7 cellular contexts compared by ENCODE assay signal in genomic region chr6:87154641-87155271, GRCh38. TPM values are rescaled to one million over a fixed set of nuclear protein-coding genes. Genes with fewer than 3 reads are reported as not detected.
A peak's percentile ranks its signal among the peaks of the same experiment; 100 is the strongest.
DNase-seq lines count a peak whose midpoint lies in the region; ATAC-seq and TF ChIP-seq lines count a peak whose summit lies in the region.

No MANE protein-coding gene starts in this region.

- TF ChIP-seq POLR2A in sigmoid colon (IDR thresholded peaks at IDR 0.05): peak in 1 of 2 donors; percentile 31

- H3K27me3 ChIP-seq in HUES64 (ENCODE audit: insufficient read depth, low read length): peaks cover 16% of the 10 kb centered on the region
- H3K27me3 ChIP-seq in adipocyte (replicated peaks; ENCODE audit: control insufficient read depth, insufficient read depth, low read length): no peaks in the 10 kb centered on the region
- no peaks in the 10 kb centered on the region for H3K27me3 ChIP-seq in right atrium auricular region
- no peaks in the 10 kb centered on the region for H3K27me3 ChIP-seq in sigmoid colon

- 1% methylated on average over 19 of the region's 19 CpGs for WGBS in HUES64
- WGBS in sigmoid colon, 2 donors: 0% methylated on average over 19 of the region's 19 CpGs

- H3K9me3 ChIP-seq in HUES64 (ENCODE audit: insufficient read depth, low read depth, low read length): no peaks in the 10 kb centered on the region
- H3K9me3 ChIP-seq in adipocyte (ENCODE audit: control insufficient read depth, low read length): no peaks in the 10 kb centered on the region
- H3K9me3 ChIP-seq in right atrium auricular region: no peaks in the 10 kb centered on the region
- no peaks in the 10 kb centered on the region for H3K9me3 ChIP-seq in sigmoid colon

- H3K36me3 ChIP-seq in HUES64 (ENCODE audit: insufficient read depth, low read length) (peaks cover 4% of the 10 kb centered on the region; the same call in 1 of the 2 replicates), adipocyte (ENCODE audit: control insufficient read depth, insufficient read depth, low read length, severe bottlenecking) (no peaks in the 10 kb centered on the region), right atrium auricular region (no peaks in the 10 kb centered on the region), sigmoid colon (no peaks in the 10 kb centered on the region)

- DNase-seq in adipocyte (ENCODE audit: low read depth) (peak; percentile 86), right atrium auricular region (ENCODE audit: low spot score) (no peak), sigmoid colon (no peak)

- H3K4me1 ChIP-seq in HUES64 (ENCODE audit: insufficient read depth, low read length) (peaks cover 23% of the 10 kb centered on the region), adipocyte (ENCODE audit: control insufficient read depth, insufficient read depth, low read length) (peaks cover 38% of the 10 kb centered on the region), right atrium auricular region (peaks cover 0 to 53% of the 10 kb centered on the region in 2 donors), sigmoid colon (peaks cover 0 to 51% (median 47%) of the 10 kb centered on the region in 4 donors)

- H3K4me3 ChIP-seq in GM08714 (ENCODE audit: low read length) (peak overlapping the region; percentile 69), HUES64 (ENCODE audit: low read length) (peak overlapping the region; percentile 84), adipocyte (ENCODE audit: low read length) (peak overlapping the region; percentile 91), right atrium auricular region (peak overlapping the region; percentile 82 to 92), sigmoid colon (peak overlapping the region; percentile 82 to 98 (median 94))

- TF ChIP-seq EP300 in sigmoid colon (IDR thresholded peaks at IDR 0.05): no peak

- H3K27ac ChIP-seq in HUES64 (ENCODE audit: low read depth, low read length) (peak overlapping the region; percentile 86), right atrium auricular region (peak overlapping the region; percentile 97 to 98), sigmoid colon (peak overlapping the region; percentile 92 to 98 (median 94))

- no peak for TF ChIP-seq CTCF in right atrium auricular region (IDR thresholded peaks at IDR 0.05)
- TF ChIP-seq CTCF in sigmoid colon (IDR thresholded peaks at IDR 0.05): no peak

- ATAC-seq in GM21529 (IDR thresholded peaks at IDR 0.05; ENCODE audit: unreplicated experiment): peak; percentile 62

- peak overlapping the region; percentile 95 for H3K9ac ChIP-seq in HUES64 (ENCODE audit: low read depth, low read length)
- peak overlapping the region; percentile 91 for H3K9ac ChIP-seq in adipocyte (ENCODE audit: low read length)

- intact Hi-C loops in sigmoid colon (cut with DNase I): loop anchor here (5.0 kb wide), 3 partner anchors 78 to 318 kb away; partner anchors contain the start of genes SLC35A1 and SMIM8

TF ChIP-seq in PFSK-1, 5 proteins besides CTCF, POLR2A, EP300 and RAD21:
- TF ChIP-seq POLR2AphosphoS5 (IDR thresholded peaks at IDR 0.05; ENCODE audit: low read depth, low read length): peak; percentile 70
- no peak for TF ChIP-seq SIN3A (IDR thresholded peaks at IDR 0.05; ENCODE audit: borderline replicate concordance, insufficient read depth, low read length)
- TF ChIP-seq TAF1 (IDR thresholded peaks at IDR 0.05; ENCODE audit: borderline replicate concordance, insufficient read depth, low read length): no peak; the same call in 1 of the 2 replicates

RNA-seq across cellular contexts. Expression of gene ZNF292, which starts 0.6 kb away (rescaled TPM):
- 12.3 TPM for polyA plus RNA-seq in HUES64 (2013, experiment 1 of 2)
- polyA plus RNA-seq in HUES64 (2013, experiment 2 of 2): 13.7 TPM
- polyA plus RNA-seq in PFSK-1 (2012; ENCODE audit: insufficient read length, low read depth): 9.0 TPM
- total RNA-seq in right atrium auricular region (10 to 100 TPM; 19.0 to 19.7 TPM), sigmoid colon (100 to 1,000 TPM in 1 of 4 donors, 10 to 100 TPM in 3; 50.7 to 117 (median 54.7) TPM)
- polyA plus RNA-seq in sigmoid colon: 1 to 10 TPM; 3.0 to 7.4 (median 3.9) TPM

RNA-seq across cellular contexts. Expression of gene CGA, which starts 59.9 kb away (rescaled TPM):
- not detected for polyA plus RNA-seq in HUES64 (2013, experiment 1 of 2)
- polyA plus RNA-seq in HUES64 (2013, experiment 2 of 2): not detected
- polyA plus RNA-seq in PFSK-1 (2012; ENCODE audit: insufficient read length, low read depth): 31.4 TPM
- total RNA-seq in right atrium auricular region (under 1 TPM in 1 of 2 donors, not detected in 1; 0.52 TPM), sigmoid colon (not detected)
- not detected for polyA plus RNA-seq in sigmoid colon
